Comparison of ENCODE assay signal across 16 cellular contexts in genomic region chr17:44875761-44876160, GRCh38. TPM values are rescaled to one million over a fixed set of nuclear protein-coding genes. Genes with fewer than 3 reads are reported as not detected.
A peak's percentile ranks its signal among the peaks of the same experiment; 100 is the strongest.
DNase-seq lines count a peak whose midpoint lies in the region; TF ChIP-seq lines count a peak whose summit lies in the region.
"Had no signal": no experiment of that assay in that cellular context is flagged by ENCODE, and none has a peak within 500 bp of the region (broad histone marks: within the 10 kb centered on the region; RNA-seq: fewer than 3 reads in every experiment).

No MANE protein-coding gene starts in this region.

- H3K36me3 Mint-ChIP-seq in progenitor cell of endocrine pancreas (ENCODE audit: insufficient read depth) = peaks cover 24% of the 10 kb centered on the region

- no peak overlapping the region; the same call in 1 of the 2 replicates for H3K27ac ChIP-seq in WERI-Rb-1
- H3K27ac ChIP-seq: 22Rv1; BLaER1 treated with 17β-estradiol and CSF1 and Interleukin-3, amounts not matched to agents 10 nM and 100 nM had no signal

- no peaks in the 10 kb centered on the region for H3K9me3 ChIP-seq in WERI-Rb-1 (ENCODE audit: severe bottlenecking)
- H3K9me3 ChIP-seq: BLaER1 treated with 17β-estradiol and CSF1 and Interleukin-3, amounts not matched to agents 10 nM and 100 nM had no signal

- H3K27me3 Mint-ChIP-seq in progenitor cell of endocrine pancreas = no peaks in the 10 kb centered on the region
- H3K27me3 Mint-ChIP-seq: B cell; CD4-positive, alpha-beta T cell; CD8-positive, alpha-beta memory T cell had no signal

- H3K36me3 ChIP-seq in WERI-Rb-1 = peaks cover 88% of the 10 kb centered on the region
- peaks cover 31% of the 10 kb centered on the region for H3K36me3 ChIP-seq in H7 (replicated peaks; ENCODE audit: control insufficient read depth, insufficient read depth, low read length)

- H3K27me3 ChIP-seq in WERI-Rb-1 (ENCODE audit: insufficient read depth, low read depth, severe bottlenecking) (no peaks in the 10 kb centered on the region), H7 (ENCODE audit: control insufficient read depth, insufficient read depth, low read length) (no peaks in the 10 kb centered on the region)
- H3K27me3 ChIP-seq: BLaER1 treated with 17β-estradiol and CSF1 and Interleukin-3, amounts not matched to agents 10 nM and 100 nM had no signal

- H3K4me1 Mint-ChIP-seq in progenitor cell of endocrine pancreas (ENCODE audit: low read depth) = no peaks in the 10 kb centered on the region
- H3K4me1 Mint-ChIP-seq: B cell, CD14-positive monocyte had no signal

- no peak for TF ChIP-seq CTCF in WERI-Rb-1 (IDR thresholded peaks at IDR 0.05; ENCODE audit: low read depth, low read length)
- TF ChIP-seq CTCF in progenitor cell of endocrine pancreas (IDR thresholded peaks at IDR 0.05; ENCODE audit: unreplicated experiment) = no peak

- no peaks in the 10 kb centered on the region for H3K9me3 Mint-ChIP-seq in progenitor cell of endocrine pancreas (ENCODE audit: low read depth)
- H3K9me3 Mint-ChIP-seq: CD14-positive monocyte; CD4-positive, alpha-beta T cell; CD8-positive, alpha-beta memory T cell had no signal

- DNase-seq in NCI-H82 (lab: John Stamatoyannopoulos, UW) = peak; percentile 37
- no peak for DNase-seq in NCI-H82 treated with DMSO at 0.1 percent for 48 hours (lab: John Stamatoyannopoulos, UW; ENCODE audit: unreplicated experiment)
- DNase-seq in WERI-Rb-1 = peak; percentile 76
- DNase-seq in progenitor cell of endocrine pancreas (ENCODE audit: low spot score, unreplicated experiment) = no peak
- no peak for DNase-seq in putamen (ENCODE audit: low spot score)
- DNase-seq in H7 = no peak
- DNase-seq: CD4-positive, alpha-beta T cell; CD8-positive, alpha-beta memory T cell; DMS153; DND-41; GOT3; HCEC 1CT had no signal

- H3K4me3 Mint-ChIP-seq in progenitor cell of endocrine pancreas (ENCODE audit: low read depth) = no peak overlapping the region
- H3K4me3 Mint-ChIP-seq: B cell; CD14-positive monocyte; CD4-positive, alpha-beta T cell; CD8-positive, alpha-beta memory T cell had no signal

- H3K27ac Mint-ChIP-seq in progenitor cell of endocrine pancreas = peak overlapping the region; percentile 57
- H3K27ac Mint-ChIP-seq: B cell; CD14-positive monocyte; CD4-positive, alpha-beta T cell; CD8-positive, alpha-beta memory T cell had no signal

- H3K4me3 ChIP-seq in WERI-Rb-1 (ENCODE audit: low read depth, low read length) (no peak overlapping the region), H7 (ENCODE audit: insufficient read depth, low read depth, low read length) (no peak overlapping the region)
- H3K4me3 ChIP-seq: BLaER1 treated with 17β-estradiol and CSF1 and Interleukin-3, amounts not matched to agents 10 nM and 100 nM had no signal

RNA-seq across cellular contexts. Expression of gene EFTUD2, which starts 23.5 kb away (rescaled TPM):
- 127 and 133 TPM in 2 replicates for total RNA-seq in progenitor cell of endocrine pancreas
- total RNA-seq in H7 (2014; rRNA removed; shearing (Covaris generic)) = 122 and 137 TPM in 2 replicates

RNA-seq across cellular contexts. Expression of gene HIGD1B, which starts 28.1 kb away (rescaled TPM):
- not detected in 2 replicates for total RNA-seq in progenitor cell of endocrine pancreas
- total RNA-seq in H7 (2014; rRNA removed; shearing (Covaris generic)) = not detected in 2 replicates
- total RNA-seq: B cell; CD4-positive, alpha-beta T cell; CD8-positive, alpha-beta memory T cell had no signal

RNA-seq across cellular contexts. Expression of gene GFAP, which starts 39.5 kb away (rescaled TPM):
- not detected in 2 replicates for total RNA-seq in progenitor cell of endocrine pancreas
- total RNA-seq in H7 (2014; rRNA removed; shearing (Covaris generic)) = 0.10 and 0.85 TPM in 2 replicates
- total RNA-seq: B cell; CD4-positive, alpha-beta T cell; CD8-positive, alpha-beta memory T cell had no signal

RNA-seq across cellular contexts. Expression of gene GJC1, which starts 45.7 kb away (rescaled TPM):
- total RNA-seq in progenitor cell of endocrine pancreas = 75.2 and 76.5 TPM in 2 replicates
- total RNA-seq in H7 (2014; rRNA removed; shearing (Covaris generic)) = 23.1 and 32.7 TPM in 2 replicates
- total RNA-seq: B cell; CD4-positive, alpha-beta T cell had no signal

Comparison
In these comparisons a context has a peak if more than half of its experiments do, and no peak if none do; other contexts are left out.
1. DNase-seq: peak in NCI-H82 (single experiment) and WERI-Rb-1 (single experiment); none in NCI-H82 treated with DMSO at 0.1 percent for 48 hours (single experiment), progenitor cell of endocrine pancreas (single experiment), putamen (single experiment) and H7 (single experiment).